8 cellular contexts compared by ENCODE assay signal in the genomic region with DNA sequence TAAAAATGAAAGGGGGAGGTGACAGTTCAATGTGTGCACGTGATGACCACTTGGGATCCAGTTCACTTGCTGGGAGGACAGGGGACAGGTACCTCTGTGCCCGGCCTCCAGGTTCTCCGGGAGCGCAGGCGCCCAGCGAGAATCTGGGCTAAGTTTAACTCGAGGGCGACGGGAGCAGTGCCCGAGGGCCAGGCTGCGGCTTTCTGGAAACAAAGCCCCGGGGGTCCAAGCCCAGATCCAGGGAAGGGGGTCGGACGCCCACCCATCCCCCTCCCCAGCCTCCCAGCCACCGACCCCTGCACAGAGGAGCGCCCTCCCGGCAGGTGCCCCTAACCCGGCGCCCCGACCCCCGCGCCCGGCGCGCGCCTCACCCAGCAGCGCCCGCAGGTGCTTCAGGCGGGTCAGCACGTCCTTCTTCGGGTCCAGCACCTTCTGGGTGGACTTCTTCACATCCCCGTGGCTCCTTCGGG. TPM values are rescaled to one million over a fixed set of nuclear protein-coding genes. Genes with fewer than 3 reads are reported as not detected.
DNase-seq lines count a peak whose midpoint lies in the region; ATAC-seq and TF ChIP-seq lines count a peak whose summit lies in the region.

No MANE protein-coding gene starts in this region.

- no peaks in the 10 kb centered on the region for H3K9me3 Mint-ChIP-seq in CD4-positive, alpha-beta T cell
- no peaks in the 10 kb centered on the region for H3K9me3 Mint-ChIP-seq in activated naive CD8-positive, alpha-beta T cell (ENCODE audit: low read depth)

- peak overlapping the region; percentile 83 for H2AFZ ChIP-seq in hepatocyte

- H4K20me1 ChIP-seq in hepatocyte (ENCODE audit: insufficient read depth, poor library complexity, severe bottlenecking): no peaks in the 10 kb centered on the region

- H3K27me3 ChIP-seq in CD4-positive, alpha-beta T cell (ENCODE audit: control insufficient read depth, insufficient read depth, low read length): no peaks in the 10 kb centered on the region
- H3K27me3 ChIP-seq in hepatocyte: no peaks in the 10 kb centered on the region

- peak overlapping the region; percentile 98 for H3K4me3 Mint-ChIP-seq in CD4-positive, alpha-beta T cell
- peak overlapping the region; percentile 92 for H3K4me3 Mint-ChIP-seq in activated naive CD8-positive, alpha-beta T cell

- H3K4me3 ChIP-seq in hepatocyte (peak overlapping the region; percentile 78), skeletal muscle cell (ENCODE audit: low read depth, low read length) (peak overlapping the region; percentile 90)

- POLR2A ChIA-PET in CD4-positive, alpha-beta T cell (lab: Charles Lee): interaction anchor here (0.6 to 1.6 kb wide), 5 partner anchors 11 to 660 kb away, joined by 3 to 9 read pairs (median 5); partner anchors contain the start of genes CFAP61, CRNKL1 and XRN2

- H3K9me3 ChIP-seq in CD4-positive, alpha-beta T cell (ENCODE audit: control insufficient read depth, low read length): no peaks in the 10 kb centered on the region
- H3K9me3 ChIP-seq in hepatocyte (ENCODE audit: low read depth): no peaks in the 10 kb centered on the region

- CTCF ChIA-PET in CD4-positive, alpha-beta T cell (lab: Charles Lee): interaction anchor here (1.3 kb wide), 1 partner anchor 10 kb away, joined by 3 read pairs; no protein-coding TSS in a partner anchor

- H3K9me2 ChIP-seq in hepatocyte (replicated peaks; ENCODE audit: insufficient read depth): no peaks in the 10 kb centered on the region

- H3K27ac ChIP-seq in CD4-positive, alpha-beta T cell (ENCODE audit: low read depth, low read length): peak overlapping the region; percentile 79
- peak overlapping the region; percentile 93 for H3K27ac ChIP-seq in hepatocyte

- H3K79me2 ChIP-seq in hepatocyte: peaks cover 46% of the 10 kb centered on the region

- intact Hi-C loops in CD4-positive, alpha-beta T cell (cut with DNase I, micrococcal nuclease): loop anchor here (2.0 to 10.0 kb wide), 5 partner anchors 413 to 1917 kb away; partner anchors contain the start of genes CFAP61 (in 1 of the 2), CRNKL1 (in 1 of the 2), KIZ (in 1 of the 2) and NAA20 (in 1 of the 2)

- no peak for TF ChIP-seq CTCF in CD4-positive, alpha-beta T cell (IDR thresholded peaks at IDR 0.05)
- TF ChIP-seq CTCF in hepatocyte (IDR thresholded peaks at IDR 0.05; ENCODE audit: poor library complexity): no peak

- H3K36me3 Mint-ChIP-seq in CD4-positive, alpha-beta T cell (ENCODE audit: low read depth): peaks cover 8% of the 10 kb centered on the region
- peaks cover 2% of the 10 kb centered on the region for H3K36me3 Mint-ChIP-seq in activated naive CD8-positive, alpha-beta T cell

- H3K27ac Mint-ChIP-seq in CD4-positive, alpha-beta T cell: peak overlapping the region; percentile 92
- H3K27ac Mint-ChIP-seq in activated naive CD8-positive, alpha-beta T cell: peak overlapping the region; percentile 83

- peaks cover 12% of the 10 kb centered on the region for H3K4me1 ChIP-seq in hepatocyte (ENCODE audit: insufficient read depth)

- peak overlapping the region; percentile 91 for H3K4me2 ChIP-seq in hepatocyte

- under 1% methylated on average over 23 of the region's 33 CpGs for WGBS in hepatocyte (ENCODE audit: low lambda C conversion rate, missing lambda C conversion rate)

- H3K4me1 Mint-ChIP-seq in CD4-positive, alpha-beta T cell (ENCODE audit: low read depth): peaks cover 43% of the 10 kb centered on the region
- peaks cover 35% of the 10 kb centered on the region for H3K4me1 Mint-ChIP-seq in activated naive CD8-positive, alpha-beta T cell (ENCODE audit: low read depth)

- ATAC-seq in CD4-positive, alpha-beta T cell (ENCODE audit: poor library complexity): no peak
- ATAC-seq in GM19455 (IDR thresholded peaks at IDR 0.05; ENCODE audit: unreplicated experiment) (peak; percentile 4), GM18858 (IDR thresholded peaks at IDR 0.05; ENCODE audit: unreplicated experiment) (no peak)

- DNase-seq in CD4-positive, alpha-beta T cell: peak in 4 of 10 experiments; percentile 2 to 35 (median 8)
- DNase-seq in HuH-7.5 (ENCODE audit: low spot score) (peak; percentile 22), hepatocyte (ENCODE audit: low spot score) (peak; percentile 57), skeletal muscle cell (ENCODE audit: low read depth) (no peak), HPDE6-E6E7 (ENCODE audit: extremely low spot score) (no peak)

- no peaks in the 10 kb centered on the region for H3K36me3 ChIP-seq in hepatocyte (replicated peaks; ENCODE audit: insufficient read depth, low read depth)

- H3K27me3 Mint-ChIP-seq in CD4-positive, alpha-beta T cell: peaks cover 5% of the 10 kb centered on the region
- H3K27me3 Mint-ChIP-seq in activated naive CD8-positive, alpha-beta T cell: no peaks in the 10 kb centered on the region

RNA-seq across cellular contexts. Expression of gene RALGAPA2, which starts 0.4 kb away (rescaled TPM):
- 10 to 100 TPM; 21.2 to 21.9 TPM for total RNA-seq in CD4-positive, alpha-beta T cell
- total RNA-seq in hepatocyte: 35.3 and 36.9 TPM in 2 replicates
- 14.8 and 16.8 TPM in 2 replicates for polyA plus RNA-seq in hepatocyte

Comparison
In these comparisons a context has a peak if more than half of its experiments do, and no peak if none do; other contexts are left out.
1. DNase-seq: peak in HuH-7.5 (single experiment) and hepatocyte (single experiment); none in skeletal muscle cell (single experiment) and HPDE6-E6E7 (single experiment).